ENCODE assay signal across 27 cellular contexts in genomic region chr12:17793854-17794253, GRCh38.
"Had no signal": no experiment of that assay in that cellular context is flagged by ENCODE, and none has a peak within 500 bp of the region (broad histone marks: within the 10 kb centered on the region; RNA-seq: fewer than 3 reads in every experiment).

No MANE protein-coding gene starts in this region.

- H3K27me3 ChIP-seq: ascending aorta, body of pancreas had no signal

- H3K4me1 Mint-ChIP-seq: activated naive CD4-positive, alpha-beta T cell treated with anti-CD3 and anti-CD28 coated beads, Interleukin-2, amount 50 U/mL, for 24 hours; central memory CD8-positive, alpha-beta T cell; T-cell had no signal

- H3K36me3 ChIP-seq: ascending aorta had no signal

- H3K9me3 ChIP-seq: ascending aorta, body of pancreas had no signal

- ATAC-seq: activated CD4-positive, CD25-positive, alpha-beta regulatory T cell treated with anti-CD3 and anti-CD28 coated beads, Interleukin-2, amount 50 U/mL, for 24 hours; activated CD8-positive, alpha-beta T cell treated with anti-CD3 and anti-CD28 coated beads, Interleukin-2, amount 10 ng/mL, durations not matched to agents 7 days and 5 days; body of pancreas; T-cell had no signal

- FAIRE-seq: RCC 7860 had no signal

- H3K36me3 Mint-ChIP-seq: activated naive CD4-positive, alpha-beta T cell treated with anti-CD3 and anti-CD28 coated beads, Interleukin-2, amount 50 U/mL, for 24 hours; T-cell had no signal

- DNase-seq: activated CD4-positive, alpha-beta T cell treated with anti-CD3 and anti-CD28 coated beads for 4 hours; activated CD4-positive, alpha-beta T cell treated with anti-CD3 and anti-CD28 coated beads, Interleukin-2, amount 50 U/mL, for 4 hours; activated CD8-positive, alpha-beta memory T cell treated with anti-CD3 and anti-CD28 coated beads, Interleukin-2, amount 50 U/mL, for 48 hours; activated CD8-positive, alpha-beta T cell treated with anti-CD3 and anti-CD28 coated beads, Interleukin-2, amount 10 ng/mL, durations not matched to agents 7 days and 5 days; activated effector memory CD4-positive, alpha-beta T cell treated with Interleukin-2 at 50 U/mL for 16 hours; activated naive CD4-positive, alpha-beta T cell; activated T-cell treated with anti-CD3 and anti-CD28 coated beads, Interleukin-2, amount 50 U/mL, for 1 hour; body of pancreas; KG1; NCI-H1092; NCI-H1417 treated with DMSO at 0.1 percent for 48 hours; NCI-H1694; NCI-H2029; NCI-H2107; NCI-H2171 treated with DMSO at 0.1 percent for 48 hours; NCI-H226; NCI-H526; NCI-H82; OCI-M1; SIG-M5; T-cell; T1000 had no signal

- H3K27me3 Mint-ChIP-seq: activated naive CD4-positive, alpha-beta T cell treated with anti-CD3 and anti-CD28 coated beads, Interleukin-2, amount 50 U/mL, for 24 hours; central memory CD8-positive, alpha-beta T cell; T-cell had no signal

- H3K4me3 ChIP-seq: ascending aorta, body of pancreas had no signal

- H3K27ac ChIP-seq: ascending aorta, body of pancreas had no signal

- H3K4me1 ChIP-seq: ascending aorta, body of pancreas had no signal

- H3K27ac Mint-ChIP-seq: activated CD8-positive, alpha-beta T cell treated with anti-CD3 and anti-CD28 coated beads, Interleukin-2, amount 10 ng/mL, durations not matched to agents 7 days and 5 days; activated naive CD4-positive, alpha-beta T cell treated with anti-CD3 and anti-CD28 coated beads, Interleukin-2, amount 50 U/mL, for 24 hours; T-cell had no signal

- H3K4me3 Mint-ChIP-seq: activated CD8-positive, alpha-beta T cell treated with anti-CD3 and anti-CD28 coated beads, Interleukin-2, amount 10 ng/mL, durations not matched to agents 7 days and 5 days; activated naive CD4-positive, alpha-beta T cell treated with anti-CD3 and anti-CD28 coated beads, Interleukin-2, amount 50 U/mL, for 24 hours; central memory CD8-positive, alpha-beta T cell; T-cell had no signal
